1 cellular context compared by ENCODE assay signal in the genomic region with DNA sequence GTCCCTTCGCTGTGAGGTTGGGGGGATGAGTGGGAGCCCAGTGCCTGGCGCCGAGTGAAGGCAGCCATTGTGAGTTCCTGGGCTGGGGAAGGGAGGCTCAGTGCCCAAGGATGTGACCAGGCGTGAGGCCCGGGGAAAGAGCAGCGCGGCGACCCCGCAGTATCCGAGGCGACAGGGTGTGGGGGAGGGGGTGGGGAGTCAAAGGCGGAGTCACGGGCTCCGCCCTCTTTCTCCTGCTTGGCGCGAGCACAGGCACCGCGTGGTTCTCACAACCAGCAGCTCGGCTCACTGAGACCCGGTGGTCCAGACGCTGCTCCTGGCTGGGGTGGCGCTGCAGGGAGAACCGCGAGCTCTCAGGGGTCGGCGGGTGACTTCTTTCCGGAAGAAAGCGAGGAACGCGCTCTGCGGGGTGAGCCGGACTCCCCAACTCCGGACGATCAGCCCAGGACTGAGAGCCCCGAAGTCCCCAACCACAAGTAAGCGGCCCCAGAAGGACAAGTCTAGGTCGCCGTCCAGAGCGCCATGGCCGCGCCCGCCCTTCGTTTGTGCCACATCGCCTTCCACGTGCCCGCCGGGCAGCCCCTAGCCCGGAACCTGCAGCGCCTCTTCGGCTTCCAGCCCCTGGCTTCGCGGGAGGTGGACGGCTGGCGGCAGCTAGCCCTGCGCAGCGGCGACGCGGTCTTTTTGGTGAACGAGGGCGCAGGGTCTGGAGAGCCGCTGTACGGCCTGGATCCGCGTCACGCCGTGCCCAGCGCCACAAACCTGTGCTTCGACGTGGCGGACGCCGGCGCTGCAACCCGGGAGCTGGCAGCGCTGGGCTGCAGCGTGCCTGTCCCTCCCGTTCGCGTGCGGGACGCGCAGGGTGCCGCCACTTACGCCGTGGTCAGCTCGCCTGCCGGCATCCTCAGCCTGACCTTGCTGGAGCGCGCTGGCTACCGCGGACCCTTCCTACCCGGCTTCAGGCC.
TF ChIP-seq lines count a peak whose summit lies in the region.

A gene (plus strand): TSS at position 269 of the 965 bp plus-strand sequence. CDS start 254 bp downstream, at position 523.

TF ChIP-seq in GM12878, 131 proteins besides CTCF, POLR2A, EP300 and RAD21 (continues in another document):
- TF ChIP-seq, protein P1, sequence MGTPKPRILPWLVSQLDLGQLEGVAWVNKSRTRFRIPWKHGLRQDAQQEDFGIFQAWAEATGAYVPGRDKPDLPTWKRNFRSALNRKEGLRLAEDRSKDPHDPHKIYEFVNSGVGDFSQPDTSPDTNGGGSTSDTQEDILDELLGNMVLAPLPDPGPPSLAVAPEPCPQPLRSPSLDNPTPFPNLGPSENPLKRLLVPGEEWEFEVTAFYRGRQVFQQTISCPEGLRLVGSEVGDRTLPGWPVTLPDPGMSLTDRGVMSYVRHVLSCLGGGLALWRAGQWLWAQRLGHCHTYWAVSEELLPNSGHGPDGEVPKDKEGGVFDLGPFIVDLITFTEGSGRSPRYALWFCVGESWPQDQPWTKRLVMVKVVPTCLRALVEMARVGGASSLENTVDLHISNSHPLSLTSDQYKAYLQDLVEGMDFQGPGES (IDR thresholded peaks at IDR 0.05) = no peak
- no peak for TF ChIP-seq FOS (IDR thresholded peaks at IDR 0.05; ENCODE audit: borderline replicate concordance, extremely low read depth, insufficient read length)
- TF ChIP-seq YBX1 (IDR thresholded peaks at IDR 0.05) = no peak
- no peak for TF ChIP-seq CREB1 (IDR thresholded peaks at IDR 0.05; ENCODE audit: low read depth)
- no peak for TF ChIP-seq NRF1 (conservative IDR thresholded peaks at IDR 0.05; ENCODE audit: low read depth, low read length)
- no peak for TF ChIP-seq PAX8 (IDR thresholded peaks at IDR 0.05)
- no peak for TF ChIP-seq SRF (IDR thresholded peaks at IDR 0.05; ENCODE audit: low read depth in 2 of 2, low read length in 2 of 2)
- TF ChIP-seq, protein P2, sequence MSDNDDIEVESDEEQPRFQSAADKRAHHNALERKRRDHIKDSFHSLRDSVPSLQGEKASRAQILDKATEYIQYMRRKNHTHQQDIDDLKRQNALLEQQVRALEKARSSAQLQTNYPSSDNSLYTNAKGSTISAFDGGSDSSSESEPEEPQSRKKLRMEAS (IDR thresholded peaks at IDR 0.05; ENCODE audit: low read depth, low read length) = peak; percentile 46
- TF ChIP-seq, protein P3, sequence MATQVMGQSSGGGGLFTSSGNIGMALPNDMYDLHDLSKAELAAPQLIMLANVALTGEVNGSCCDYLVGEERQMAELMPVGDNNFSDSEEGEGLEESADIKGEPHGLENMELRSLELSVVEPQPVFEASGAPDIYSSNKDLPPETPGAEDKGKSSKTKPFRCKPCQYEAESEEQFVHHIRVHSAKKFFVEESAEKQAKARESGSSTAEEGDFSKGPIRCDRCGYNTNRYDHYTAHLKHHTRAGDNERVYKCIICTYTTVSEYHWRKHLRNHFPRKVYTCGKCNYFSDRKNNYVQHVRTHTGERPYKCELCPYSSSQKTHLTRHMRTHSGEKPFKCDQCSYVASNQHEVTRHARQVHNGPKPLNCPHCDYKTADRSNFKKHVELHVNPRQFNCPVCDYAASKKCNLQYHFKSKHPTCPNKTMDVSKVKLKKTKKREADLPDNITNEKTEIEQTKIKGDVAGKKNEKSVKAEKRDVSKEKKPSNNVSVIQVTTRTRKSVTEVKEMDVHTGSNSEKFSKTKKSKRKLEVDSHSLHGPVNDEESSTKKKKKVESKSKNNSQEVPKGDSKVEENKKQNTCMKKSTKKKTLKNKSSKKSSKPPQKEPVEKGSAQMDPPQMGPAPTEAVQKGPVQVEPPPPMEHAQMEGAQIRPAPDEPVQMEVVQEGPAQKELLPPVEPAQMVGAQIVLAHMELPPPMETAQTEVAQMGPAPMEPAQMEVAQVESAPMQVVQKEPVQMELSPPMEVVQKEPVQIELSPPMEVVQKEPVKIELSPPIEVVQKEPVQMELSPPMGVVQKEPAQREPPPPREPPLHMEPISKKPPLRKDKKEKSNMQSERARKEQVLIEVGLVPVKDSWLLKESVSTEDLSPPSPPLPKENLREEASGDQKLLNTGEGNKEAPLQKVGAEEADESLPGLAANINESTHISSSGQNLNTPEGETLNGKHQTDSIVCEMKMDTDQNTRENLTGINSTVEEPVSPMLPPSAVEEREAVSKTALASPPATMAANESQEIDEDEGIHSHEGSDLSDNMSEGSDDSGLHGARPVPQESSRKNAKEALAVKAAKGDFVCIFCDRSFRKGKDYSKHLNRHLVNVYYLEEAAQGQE (IDR thresholded peaks at IDR 0.05; ENCODE audit: low read depth, low read length) = no peak
- TF ChIP-seq, protein P4, sequence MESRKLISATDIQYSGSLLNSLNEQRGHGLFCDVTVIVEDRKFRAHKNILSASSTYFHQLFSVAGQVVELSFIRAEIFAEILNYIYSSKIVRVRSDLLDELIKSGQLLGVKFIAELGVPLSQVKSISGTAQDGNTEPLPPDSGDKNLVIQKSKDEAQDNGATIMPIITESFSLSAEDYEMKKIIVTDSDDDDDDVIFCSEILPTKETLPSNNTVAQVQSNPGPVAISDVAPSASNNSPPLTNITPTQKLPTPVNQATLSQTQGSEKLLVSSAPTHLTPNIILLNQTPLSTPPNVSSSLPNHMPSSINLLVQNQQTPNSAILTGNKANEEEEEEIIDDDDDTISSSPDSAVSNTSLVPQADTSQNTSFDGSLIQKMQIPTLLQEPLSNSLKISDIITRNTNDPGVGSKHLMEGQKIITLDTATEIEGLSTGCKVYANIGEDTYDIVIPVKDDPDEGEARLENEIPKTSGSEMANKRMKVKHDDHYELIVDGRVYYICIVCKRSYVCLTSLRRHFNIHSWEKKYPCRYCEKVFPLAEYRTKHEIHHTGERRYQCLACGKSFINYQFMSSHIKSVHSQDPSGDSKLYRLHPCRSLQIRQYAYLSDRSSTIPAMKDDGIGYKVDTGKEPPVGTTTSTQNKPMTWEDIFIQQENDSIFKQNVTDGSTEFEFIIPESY (IDR thresholded peaks at IDR 0.05) = no peak
- peak; percentile 49; the same call in 1 of the 2 replicates for TF ChIP-seq MXI1 (IDR thresholded peaks at IDR 0.05; ENCODE audit: low read depth, low read length)
- no peak for TF ChIP-seq SUZ12 (IDR thresholded peaks at IDR 0.05; ENCODE audit: unreplicated experiment)
- TF ChIP-seq, protein P5, sequence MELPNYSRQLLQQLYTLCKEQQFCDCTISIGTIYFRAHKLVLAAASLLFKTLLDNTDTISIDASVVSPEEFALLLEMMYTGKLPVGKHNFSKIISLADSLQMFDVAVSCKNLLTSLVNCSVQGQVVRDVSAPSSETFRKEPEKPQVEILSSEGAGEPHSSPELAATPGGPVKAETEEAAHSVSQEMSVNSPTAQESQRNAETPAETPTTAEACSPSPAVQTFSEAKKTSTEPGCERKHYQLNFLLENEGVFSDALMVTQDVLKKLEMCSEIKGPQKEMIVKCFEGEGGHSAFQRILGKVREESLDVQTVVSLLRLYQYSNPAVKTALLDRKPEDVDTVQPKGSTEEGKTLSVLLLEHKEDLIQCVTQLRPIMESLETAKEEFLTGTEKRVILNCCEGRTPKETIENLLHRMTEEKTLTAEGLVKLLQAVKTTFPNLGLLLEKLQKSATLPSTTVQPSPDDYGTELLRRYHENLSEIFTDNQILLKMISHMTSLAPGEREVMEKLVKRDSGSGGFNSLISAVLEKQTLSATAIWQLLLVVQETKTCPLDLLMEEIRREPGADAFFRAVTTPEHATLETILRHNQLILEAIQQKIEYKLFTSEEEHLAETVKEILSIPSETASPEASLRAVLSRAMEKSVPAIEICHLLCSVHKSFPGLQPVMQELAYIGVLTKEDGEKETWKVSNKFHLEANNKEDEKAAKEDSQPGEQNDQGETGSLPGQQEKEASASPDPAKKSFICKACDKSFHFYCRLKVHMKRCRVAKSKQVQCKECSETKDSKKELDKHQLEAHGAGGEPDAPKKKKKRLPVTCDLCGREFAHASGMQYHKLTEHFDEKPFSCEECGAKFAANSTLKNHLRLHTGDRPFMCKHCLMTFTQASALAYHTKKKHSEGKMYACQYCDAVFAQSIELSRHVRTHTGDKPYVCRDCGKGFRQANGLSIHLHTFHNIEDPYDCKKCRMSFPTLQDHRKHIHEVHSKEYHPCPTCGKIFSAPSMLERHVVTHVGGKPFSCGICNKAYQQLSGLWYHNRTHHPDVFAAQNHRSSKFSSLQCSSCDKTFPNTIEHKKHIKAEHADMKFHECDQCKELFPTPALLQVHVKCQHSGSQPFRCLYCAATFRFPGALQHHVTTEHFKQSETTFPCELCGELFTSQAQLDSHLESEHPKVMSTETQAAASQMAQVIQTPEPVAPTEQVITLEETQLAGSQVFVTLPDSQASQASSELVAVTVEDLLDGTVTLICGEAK (IDR thresholded peaks at IDR 0.05; ENCODE audit: borderline replicate concordance) = no peak
- no peak for TF ChIP-seq HDGF (IDR thresholded peaks at IDR 0.05)
- TF ChIP-seq, protein P6, sequence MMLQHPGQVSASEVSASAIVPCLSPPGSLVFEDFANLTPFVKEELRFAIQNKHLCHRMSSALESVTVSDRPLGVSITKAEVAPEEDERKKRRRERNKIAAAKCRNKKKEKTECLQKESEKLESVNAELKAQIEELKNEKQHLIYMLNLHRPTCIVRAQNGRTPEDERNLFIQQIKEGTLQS (IDR thresholded peaks at IDR 0.05; ENCODE audit: borderline replicate concordance, extremely low read depth, low read depth, low read length) = no peak
- no peak for TF ChIP-seq TCF7 (IDR thresholded peaks at IDR 0.05; ENCODE audit: borderline replicate concordance)
- no peak for TF ChIP-seq TCF3 (IDR thresholded peaks at IDR 0.05; ENCODE audit: borderline replicate concordance, insufficient read depth, low read depth, low read length)
- TF ChIP-seq ZNF622 (IDR thresholded peaks at IDR 0.05) = no peak
- no peak for TF ChIP-seq ASH2L (IDR thresholded peaks at IDR 0.05; ENCODE audit: borderline replicate concordance, low read depth)
- TF ChIP-seq LARP7 (IDR thresholded peaks at IDR 0.05) = peak; percentile 51; the same call in 1 of the 2 replicates
- TF ChIP-seq, protein P7, sequence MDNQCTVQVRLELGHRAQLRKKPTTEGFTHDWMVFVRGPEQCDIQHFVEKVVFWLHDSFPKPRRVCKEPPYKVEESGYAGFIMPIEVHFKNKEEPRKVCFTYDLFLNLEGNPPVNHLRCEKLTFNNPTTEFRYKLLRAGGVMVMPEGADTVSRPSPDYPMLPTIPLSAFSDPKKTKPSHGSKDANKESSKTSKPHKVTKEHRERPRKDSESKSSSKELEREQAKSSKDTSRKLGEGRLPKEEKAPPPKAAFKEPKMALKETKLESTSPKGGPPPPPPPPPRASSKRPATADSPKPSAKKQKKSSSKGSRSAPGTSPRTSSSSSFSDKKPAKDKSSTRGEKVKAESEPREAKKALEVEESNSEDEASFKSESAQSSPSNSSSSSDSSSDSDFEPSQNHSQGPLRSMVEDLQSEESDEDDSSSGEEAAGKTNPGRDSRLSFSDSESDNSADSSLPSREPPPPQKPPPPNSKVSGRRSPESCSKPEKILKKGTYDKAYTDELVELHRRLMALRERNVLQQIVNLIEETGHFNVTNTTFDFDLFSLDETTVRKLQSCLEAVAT (IDR thresholded peaks at IDR 0.05) = no peak
- no peak for TF ChIP-seq SMARCA5 (IDR thresholded peaks at IDR 0.05)
- TF ChIP-seq, protein P8, sequence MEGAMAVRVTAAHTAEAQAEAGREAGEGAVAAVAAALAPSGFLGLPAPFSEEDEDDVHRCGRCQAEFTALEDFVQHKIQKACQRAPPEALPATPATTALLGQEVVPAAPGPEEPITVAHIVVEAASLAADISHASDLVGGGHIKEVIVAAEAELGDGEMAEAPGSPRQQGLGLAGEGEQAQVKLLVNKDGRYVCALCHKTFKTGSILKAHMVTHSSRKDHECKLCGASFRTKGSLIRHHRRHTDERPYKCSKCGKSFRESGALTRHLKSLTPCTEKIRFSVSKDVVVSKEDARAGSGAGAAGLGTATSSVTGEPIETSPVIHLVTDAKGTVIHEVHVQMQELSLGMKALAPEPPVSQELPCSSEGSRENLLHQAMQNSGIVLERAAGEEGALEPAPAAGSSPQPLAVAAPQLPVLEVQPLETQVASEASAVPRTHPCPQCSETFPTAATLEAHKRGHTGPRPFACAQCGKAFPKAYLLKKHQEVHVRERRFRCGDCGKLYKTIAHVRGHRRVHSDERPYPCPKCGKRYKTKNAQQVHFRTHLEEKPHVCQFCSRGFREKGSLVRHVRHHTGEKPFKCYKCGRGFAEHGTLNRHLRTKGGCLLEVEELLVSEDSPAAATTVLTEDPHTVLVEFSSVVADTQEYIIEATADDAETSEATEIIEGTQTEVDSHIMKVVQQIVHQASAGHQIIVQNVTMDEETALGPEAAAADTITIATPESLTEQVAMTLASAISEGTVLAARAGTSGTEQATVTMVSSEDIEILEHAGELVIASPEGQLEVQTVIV (IDR thresholded peaks at IDR 0.05; ENCODE audit: borderline replicate concordance, partially characterized antibody) = no peak
- TF ChIP-seq ZNF24 (IDR thresholded peaks at IDR 0.05) = no peak
- no peak for TF ChIP-seq BCL11A (IDR thresholded peaks at IDR 0.05; ENCODE audit: low read depth, low read length)
- TF ChIP-seq YY1 (IDR thresholded peaks at IDR 0.05; ENCODE audit: low read depth, low read length) = peak; percentile 68; the same call in 1 of the 2 replicates
- TF ChIP-seq, protein P9, sequence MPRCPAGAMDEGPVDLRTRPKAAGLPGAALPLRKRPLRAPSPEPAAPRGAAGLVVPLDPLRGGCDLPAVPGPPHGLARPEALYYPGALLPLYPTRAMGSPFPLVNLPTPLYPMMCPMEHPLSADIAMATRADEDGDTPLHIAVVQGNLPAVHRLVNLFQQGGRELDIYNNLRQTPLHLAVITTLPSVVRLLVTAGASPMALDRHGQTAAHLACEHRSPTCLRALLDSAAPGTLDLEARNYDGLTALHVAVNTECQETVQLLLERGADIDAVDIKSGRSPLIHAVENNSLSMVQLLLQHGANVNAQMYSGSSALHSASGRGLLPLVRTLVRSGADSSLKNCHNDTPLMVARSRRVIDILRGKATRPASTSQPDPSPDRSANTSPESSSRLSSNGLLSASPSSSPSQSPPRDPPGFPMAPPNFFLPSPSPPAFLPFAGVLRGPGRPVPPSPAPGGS (IDR thresholded peaks at IDR 0.05; ENCODE audit: borderline replicate concordance, insufficient read depth, low read depth, low read length, poor library complexity, severe bottlenecking) = peak; percentile 18
- TF ChIP-seq DPF2 (IDR thresholded peaks at IDR 0.05) = no peak
- TF ChIP-seq, protein P10, sequence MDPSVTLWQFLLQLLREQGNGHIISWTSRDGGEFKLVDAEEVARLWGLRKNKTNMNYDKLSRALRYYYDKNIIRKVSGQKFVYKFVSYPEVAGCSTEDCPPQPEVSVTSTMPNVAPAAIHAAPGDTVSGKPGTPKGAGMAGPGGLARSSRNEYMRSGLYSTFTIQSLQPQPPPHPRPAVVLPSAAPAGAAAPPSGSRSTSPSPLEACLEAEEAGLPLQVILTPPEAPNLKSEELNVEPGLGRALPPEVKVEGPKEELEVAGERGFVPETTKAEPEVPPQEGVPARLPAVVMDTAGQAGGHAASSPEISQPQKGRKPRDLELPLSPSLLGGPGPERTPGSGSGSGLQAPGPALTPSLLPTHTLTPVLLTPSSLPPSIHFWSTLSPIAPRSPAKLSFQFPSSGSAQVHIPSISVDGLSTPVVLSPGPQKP (IDR thresholded peaks at IDR 0.05; ENCODE audit: low read depth, low read length) = no peak
- TF ChIP-seq HDAC2 (IDR thresholded peaks at IDR 0.05) = no peak
- TF ChIP-seq, protein P11, sequence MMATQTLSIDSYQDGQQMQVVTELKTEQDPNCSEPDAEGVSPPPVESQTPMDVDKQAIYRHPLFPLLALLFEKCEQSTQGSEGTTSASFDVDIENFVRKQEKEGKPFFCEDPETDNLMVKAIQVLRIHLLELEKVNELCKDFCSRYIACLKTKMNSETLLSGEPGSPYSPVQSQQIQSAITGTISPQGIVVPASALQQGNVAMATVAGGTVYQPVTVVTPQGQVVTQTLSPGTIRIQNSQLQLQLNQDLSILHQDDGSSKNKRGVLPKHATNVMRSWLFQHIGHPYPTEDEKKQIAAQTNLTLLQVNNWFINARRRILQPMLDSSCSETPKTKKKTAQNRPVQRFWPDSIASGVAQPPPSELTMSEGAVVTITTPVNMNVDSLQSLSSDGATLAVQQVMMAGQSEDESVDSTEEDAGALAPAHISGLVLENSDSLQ (IDR thresholded peaks at IDR 0.05) = no peak
